ENCODE assay signal across 8 cellular contexts in the genomic region with DNA sequence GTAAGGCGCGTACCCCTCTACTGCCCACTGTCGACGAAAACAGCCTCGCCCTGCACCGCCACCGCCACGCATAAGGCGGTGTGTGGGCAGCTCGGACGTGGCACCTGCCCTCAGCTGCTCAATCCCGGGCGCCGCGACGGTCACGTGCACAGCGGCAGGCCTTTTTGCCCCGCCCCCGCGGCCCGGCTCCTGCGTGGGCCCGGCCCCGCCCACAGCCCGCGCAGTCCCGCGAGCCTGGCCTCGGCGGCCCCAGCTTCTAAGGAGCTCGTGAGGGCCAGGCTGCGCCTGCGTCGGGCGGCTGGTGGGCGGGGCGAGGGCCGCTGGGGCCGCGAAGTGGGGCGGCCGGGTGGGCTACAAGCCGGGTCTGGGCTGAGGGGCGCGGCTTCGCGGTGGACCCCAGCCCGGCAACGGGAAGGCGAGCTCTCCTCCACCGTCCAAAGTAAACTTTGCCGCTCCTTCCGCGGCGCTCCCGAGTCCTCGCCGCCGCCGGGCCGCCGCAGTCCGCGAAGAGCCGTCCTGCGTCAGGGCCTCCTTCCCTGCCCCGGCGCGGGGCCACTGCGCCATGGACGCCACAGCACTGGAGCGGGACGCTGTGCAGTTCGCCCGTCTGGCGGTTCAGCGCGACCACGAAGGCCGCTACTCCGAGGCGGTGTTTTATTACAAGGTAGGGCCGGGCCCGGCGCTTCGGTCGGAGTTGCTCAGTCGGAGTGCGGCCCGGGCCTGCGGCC. TPM values are rescaled to one million over a fixed set of nuclear protein-coding genes. Genes with fewer than 3 reads are reported as not detected.
DNase-seq lines count a peak whose midpoint lies in the region; ATAC-seq and TF ChIP-seq lines count a peak whose summit lies in the region.

A gene (plus strand): TSS at position 313 of the 728 bp plus-strand sequence. CDS start 250 bp downstream, at position 563.

- H3K36me3 ChIP-seq in iPS-18a (ENCODE audit: control insufficient read depth, low read depth, low read length): no peaks in the 10 kb centered on the region
- no peaks in the 10 kb centered on the region for H3K36me3 ChIP-seq in smooth muscle cell (ENCODE audit: low read depth)

- in situ Hi-C loops in SK-MEL-5 (cut with HindIII; ENCODE audit: low pct_unique_long_range_greater_than_20kb, low sequenced_read_pairs) (no loop called here), astrocyte of the spinal cord (cut with HindIII; ENCODE audit: low sequenced_read_pairs) (no loop called here)

- WGBS in smooth muscle cell (ENCODE audit: low lambda C conversion rate): 2% methylated on average over 66 of the region's 92 CpGs

- DNase-seq in SK-MEL-5 (ENCODE audit: low read depth, low spot score) (peak; percentile 92), astrocyte of the spinal cord (ENCODE audit: low read depth, low spot score) (peak; percentile 93), smooth muscle cell (lab: John Stamatoyannopoulos, UW; ENCODE audit: unreplicated experiment) (no peak), NCI-H1694 treated with DMSO at 0.1 percent for 48 hours (lab: John Stamatoyannopoulos, UW) (no peak), NCI-H2227 treated with DMSO at 0.1 percent for 48 hours (lab: John Stamatoyannopoulos, UW) (no peak)

- H3K9ac ChIP-seq in iPS-18a (ENCODE audit: low read length) (peak within 1 kb of the TSS; percentile 72), smooth muscle cell (ENCODE audit: low read depth) (peak within 1 kb of the TSS; percentile 98)

- no peak within 1 kb of the TSS for H3K27ac ChIP-seq in iPS-18a (ENCODE audit: low read length)
- peak within 1 kb of the TSS; percentile 89 for H3K27ac ChIP-seq in smooth muscle cell (ENCODE audit: low read depth)

- H3K4me3 ChIP-seq in astrocyte of the spinal cord (ENCODE audit: low read depth, low read length) (peak within 1 kb of the TSS; percentile 96), iPS-18a (ENCODE audit: low read length) (peak within 1 kb of the TSS; percentile 91), smooth muscle cell (peak within 1 kb of the TSS; percentile 97)

- H3K79me2 ChIP-seq in smooth muscle cell (ENCODE audit: low read depth): peaks cover 49% of the 10 kb centered on the region

- H2AFZ ChIP-seq in smooth muscle cell (ENCODE audit: low read depth): peak within 1 kb of the TSS; percentile 98

- peak; percentile 87 for TF ChIP-seq POLR2A in GM18505 (IDR thresholded peaks at IDR 0.05; ENCODE audit: borderline replicate concordance, extremely low read depth, insufficient read depth, insufficient read length)

- no peaks in the 10 kb centered on the region for H3K27me3 ChIP-seq in iPS-18a (ENCODE audit: control insufficient read depth, insufficient read depth, low read length)
- H3K27me3 ChIP-seq in smooth muscle cell (ENCODE audit: low read depth): no peaks in the 10 kb centered on the region

- H4K20me1 ChIP-seq in smooth muscle cell (ENCODE audit: low read depth): peaks cover 45% of the 10 kb centered on the region

- no peaks in the 10 kb centered on the region for H3K9me3 ChIP-seq in iPS-18a (ENCODE audit: control insufficient read depth, low read depth, low read length)
- no peaks in the 10 kb centered on the region for H3K9me3 ChIP-seq in smooth muscle cell (replicated peaks; ENCODE audit: low read depth)

- H3K4me2 ChIP-seq in smooth muscle cell: peak within 1 kb of the TSS; percentile 98

- TF ChIP-seq CTCF in astrocyte of the spinal cord (IDR thresholded peaks at IDR 0.05; ENCODE audit: low read depth, low read length): peak; percentile 39
- peak; percentile 34 for TF ChIP-seq CTCF in smooth muscle cell (IDR thresholded peaks at IDR 0.05; ENCODE audit: borderline replicate concordance, insufficient read depth, poor library complexity, severe bottlenecking)

- H3K4me1 ChIP-seq in iPS-18a (ENCODE audit: control insufficient read depth, low read depth, low read length) (peaks cover 3% of the 10 kb centered on the region), smooth muscle cell (ENCODE audit: low read depth) (peaks cover 8% of the 10 kb centered on the region)

- ATAC-seq in GM18505 (IDR thresholded peaks at IDR 0.05; ENCODE audit: unreplicated experiment) (peak; percentile 92), HG02943 (IDR thresholded peaks at IDR 0.05; ENCODE audit: low read depth, unreplicated experiment) (peak; percentile 86)

- H3F3A ChIP-seq in smooth muscle cell (ENCODE audit: low read depth): peaks cover 12% of the 10 kb centered on the region

RNA-seq across cellular contexts. Expression of the gene that starts here (rescaled TPM):
- total RNA-seq in SK-MEL-5 (2014; rRNA removed; shearing (Covaris generic)): 36.0 and 45.5 TPM in 2 replicates
- polyA plus RNA-seq in SK-MEL-5 (2015; cell fraction: cytosol; rRNA removed): 36.1 and 48.5 TPM in 2 replicates
- polyA plus RNA-seq in SK-MEL-5 (2015; cell fraction: nucleus; rRNA removed): 41.6 and 44.4 TPM in 2 replicates
- 38.7 and 45.8 TPM in 2 replicates for total RNA-seq in smooth muscle cell
- 20.5 and 26.0 TPM in 2 replicates for polyA plus RNA-seq in smooth muscle cell

Comparison
In these comparisons a context has a peak if more than half of its experiments do, and no peak if none do; other contexts are left out.
1. DNase-seq: peak in SK-MEL-5 (single experiment) and astrocyte of the spinal cord (single experiment); none in smooth muscle cell (single experiment), NCI-H1694 treated with DMSO at 0.1 percent for 48 hours (single experiment) and NCI-H2227 treated with DMSO at 0.1 percent for 48 hours (single experiment).
2. Peak in every context shown above with its lines, with median percentiles within 50 percentile points of each other: H3K4me3 ChIP-seq.